16 cellular contexts compared by ENCODE assay signal in the genomic region with DNA sequence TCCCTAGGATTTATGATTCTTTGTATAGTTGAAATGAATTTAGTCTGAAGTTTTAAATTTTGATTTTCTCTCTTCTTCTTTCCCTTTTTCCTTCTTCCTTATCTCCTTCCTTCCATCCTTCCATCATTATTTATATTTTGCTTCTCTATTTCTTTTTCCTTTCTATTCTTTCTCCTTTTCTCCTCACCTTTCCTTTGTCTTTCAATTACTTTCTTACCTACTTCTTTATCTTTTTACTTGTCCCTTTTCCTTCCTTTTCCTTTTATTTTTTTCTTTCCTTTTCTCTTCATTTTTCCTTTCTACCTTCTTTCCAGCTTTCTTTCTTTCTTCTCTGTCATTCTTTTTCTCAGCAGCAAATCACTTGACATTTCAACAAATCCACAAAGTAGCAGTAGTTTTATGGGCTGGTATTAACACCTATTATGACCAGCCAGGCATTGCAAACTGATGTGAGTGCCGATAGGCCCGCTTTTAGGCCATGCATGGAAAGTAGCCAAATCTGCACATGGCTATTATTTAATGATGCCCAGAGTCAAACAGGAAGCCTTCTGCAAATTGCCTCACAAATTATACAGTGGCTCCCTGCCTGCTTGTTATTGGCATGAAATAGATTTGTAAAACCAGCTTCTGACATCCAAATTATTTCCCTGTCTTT. TPM values are rescaled to one million over a fixed set of nuclear protein-coding genes. Genes with fewer than 3 reads are reported as not detected.
DNase-seq lines count a peak whose midpoint lies in the region; ATAC-seq and TF ChIP-seq lines count a peak whose summit lies in the region.
"Had no signal": no experiment of that assay in that cellular context is flagged by ENCODE, and none has a peak within 500 bp of the region (broad histone marks: within the 10 kb centered on the region; RNA-seq: fewer than 3 reads in every experiment).

No MANE protein-coding gene starts in this region.

- H3K4me1 Mint-ChIP-seq in central memory CD8-positive, alpha-beta T cell = peaks cover 15% of the 10 kb centered on the region

- H3K27ac Mint-ChIP-seq in central memory CD8-positive, alpha-beta T cell (ENCODE audit: low read depth) = peak overlapping the region; percentile 17
- H3K27ac Mint-ChIP-seq: activated T-helper 17 cell treated with anti-CD3 and anti-CD28 coated beads, Interleukin-2, amount 50 U/mL, for 72 hours had no signal

- H2AK5ac ChIP-seq in neuronal stem cell (ENCODE audit: low read depth, low read length) = no peak overlapping the region

- H3K4me2 ChIP-seq in neuronal stem cell (ENCODE audit: insufficient read depth, low read length, poor library complexity, severe bottlenecking) = no peak overlapping the region
- H3K4me2 ChIP-seq: PC-9 had no signal

- no peak overlapping the region for H2BK12ac ChIP-seq in neuronal stem cell (ENCODE audit: low read length)

- no peak overlapping the region for H3K9ac ChIP-seq in neuronal stem cell (ENCODE audit: low read depth, low read length, poor library complexity)

- H2BK5ac ChIP-seq in neuronal stem cell (ENCODE audit: low read length) = no peak overlapping the region

- no peak overlapping the region for H3K4me3 Mint-ChIP-seq in central memory CD8-positive, alpha-beta T cell
- H3K4me3 Mint-ChIP-seq: activated T-helper 17 cell treated with anti-CD3 and anti-CD28 coated beads, Interleukin-2, amount 50 U/mL, for 72 hours had no signal

- H3K36me3 ChIP-seq in neuronal stem cell (replicated peaks in 1 of 2; ENCODE audit: control insufficient read depth in 2 of 2, insufficient read depth in 2 of 2, low read length in 2 of 2) = no peaks in the 10 kb centered on the region
- no peaks in the 10 kb centered on the region for H3K36me3 ChIP-seq in aorta (ENCODE audit: control insufficient read depth in 1 of 2, insufficient read depth in 2 of 2, low read length in 1 of 2)

- no peak overlapping the region for H2BK120ac ChIP-seq in neuronal stem cell (ENCODE audit: low read depth, low read length)

- H3K27ac ChIP-seq in neuronal stem cell (replicated peaks; ENCODE audit: low read length) (no peak overlapping the region), aorta (ENCODE audit: low read depth in 1 of 2, low read length in 2 of 2) (no peak overlapping the region)
- H3K27ac ChIP-seq: PC-9 had no signal

- H4K8ac ChIP-seq in neuronal stem cell (ENCODE audit: low read depth, low read length) = no peak overlapping the region

- H4K91ac ChIP-seq in neuronal stem cell (ENCODE audit: low read depth, low read length, poor library complexity) = no peak overlapping the region

- no peak for ATAC-seq in central memory CD8-positive, alpha-beta T cell (replicated peaks; ENCODE audit: extremely low read depth, poor library complexity, severe bottlenecking)
- no peak for ATAC-seq in aorta (ENCODE audit: low FRiP score)
- ATAC-seq: activated T-helper 17 cell treated with anti-CD3 and anti-CD28 coated beads, Interleukin-2, amount 50 U/mL, for 72 hours; left colon had no signal

- no peaks in the 10 kb centered on the region for H3K9me3 ChIP-seq in neuronal stem cell (replicated peaks in 1 of 2; ENCODE audit: control insufficient read depth in 2 of 2, insufficient read depth in 1 of 2, low read depth in 1 of 2, low read length in 2 of 2)
- no peaks in the 10 kb centered on the region for H3K9me3 ChIP-seq in aorta (ENCODE audit: control insufficient read depth, low read length)
- H3K9me3 ChIP-seq: Caco-2 had no signal

- no peak overlapping the region for H3K4me3 ChIP-seq in HFF-Myc (replicated peaks; ENCODE audit: low read depth, low read length)
- no peak overlapping the region for H3K4me3 ChIP-seq in neuronal stem cell (ENCODE audit: low read length in 2 of 2)
- H3K4me3 ChIP-seq in aorta (ENCODE audit: low read length in 2 of 2) = no peak overlapping the region
- H3K4me3 ChIP-seq: PC-9 had no signal

- H3K4me1 ChIP-seq in neuronal stem cell (ENCODE audit: control insufficient read depth in 2 of 2, insufficient read depth in 1 of 2, low read depth in 1 of 2, low read length in 2 of 2) (peaks cover 0 to 6% of the 10 kb centered on the region in 2 donors), aorta (ENCODE audit: control insufficient read depth in 1 of 2, insufficient read depth in 2 of 2, low read length in 2 of 2) (no peaks in the 10 kb centered on the region)
- H3K4me1 ChIP-seq: Caco-2 had no signal

- no peaks in the 10 kb centered on the region for H3K9me3 Mint-ChIP-seq in central memory CD8-positive, alpha-beta T cell
- H3K9me3 Mint-ChIP-seq: activated T-helper 17 cell treated with anti-CD3 and anti-CD28 coated beads, Interleukin-2, amount 50 U/mL, for 72 hours had no signal

- no peak overlapping the region for H3K18ac ChIP-seq in neuronal stem cell (ENCODE audit: low read length)

- H2BK15ac ChIP-seq in neuronal stem cell (ENCODE audit: low read length) = no peak overlapping the region

- no peak overlapping the region for H2AFZ ChIP-seq in neuronal stem cell (ENCODE audit: low read length)
- H2AFZ ChIP-seq: PC-9 had no signal

- no peak for TF ChIP-seq CTCF in HFF-Myc (IDR thresholded peaks at IDR 0.05; ENCODE audit: low read depth, low read length, missing control alignments)

- no peaks in the 10 kb centered on the region for H3K79me1 ChIP-seq in neuronal stem cell (ENCODE audit: low read depth, low read length)

- H3K23ac ChIP-seq in neuronal stem cell (ENCODE audit: low read depth, low read length, poor library complexity) = no peak overlapping the region

- no peaks in the 10 kb centered on the region for H3K27me3 ChIP-seq in neuronal stem cell (ENCODE audit: control insufficient read depth in 3 of 3, insufficient read depth in 3 of 3, low read depth in 1 of 3, low read length in 3 of 3)
- no peaks in the 10 kb centered on the region for H3K27me3 ChIP-seq in aorta (ENCODE audit: control insufficient read depth in 1 of 2, insufficient read depth in 2 of 2, low read length in 1 of 2)

- no peaks in the 10 kb centered on the region for H3K27me3 Mint-ChIP-seq in central memory CD8-positive, alpha-beta T cell
- H3K27me3 Mint-ChIP-seq: activated T-helper 17 cell treated with anti-CD3 and anti-CD28 coated beads, Interleukin-2, amount 50 U/mL, for 72 hours had no signal

- intact Hi-C loops in aorta (cut with DNase I) = no loop called here

- peak; percentile 73 for DNase-seq in COR-L47 (lab: John Stamatoyannopoulos, UW)
- peak; percentile 17 for DNase-seq in HFF-Myc (ENCODE audit: extremely low read depth, low read depth)
- DNase-seq in NCI-H2196 treated with DMSO at 0.1 percent for 48 hours (lab: John Stamatoyannopoulos, UW; ENCODE audit: unreplicated experiment) = peak; percentile 68
- no peak for DNase-seq in central memory CD8-positive, alpha-beta T cell (ENCODE audit: low spot score in 2 of 2)
- no peak for DNase-seq in neuronal stem cell (ENCODE audit: low spot score)
- DNase-seq in NCI-H345 (lab: John Stamatoyannopoulos, UW) = no peak
- DNase-seq in stimulated activated CD4-positive, alpha-beta T cell treated with anti-CD3 and anti-CD28 coated beads, Interleukin-15, amount 100 ng/mL, for 24 hours = no peak
- no peak for DNase-seq in aorta
- DNase-seq: Caco-2; foreskin melanocyte; left colon; MM.1S; NCI-H510A; PC-9; stimulated activated CD4-positive, alpha-beta T cell treated with anti-CD3 and anti-CD28 coated beads, Interleukin-4, amount 100 ng/mL, for 4 hours had no signal

- H3K14ac ChIP-seq in neuronal stem cell (ENCODE audit: low read length) = no peak overlapping the region

- no CpG with 5 or more reads among the region's 2 CpGs for WGBS in neuronal stem cell (ENCODE audit: extremely low coverage in 2 of 2, insufficient read length in 2 of 2, insufficient replicate concordance in 1 of 2), 2 donors
- 75 to 76% methylated on average over 2 of the region's 2 CpGs for WGBS in aorta, 2 donors

- H3K4ac ChIP-seq in neuronal stem cell (ENCODE audit: low read length) = no peak overlapping the region

- H3K36me3 Mint-ChIP-seq in central memory CD8-positive, alpha-beta T cell (ENCODE audit: insufficient read depth) = peaks cover 2% of the 10 kb centered on the region

RNA-seq across cellular contexts. Expression of gene NR3C1, which starts 37.1 kb away (rescaled TPM):
- polyA plus RNA-seq in neuronal stem cell (2013, experiment 1 of 2) = 0.38 TPM
- polyA plus RNA-seq in neuronal stem cell (2013, experiment 2 of 2) = 0.28 TPM
- total RNA-seq in aorta = 100 to 1,000 TPM in 1 of 2 donors, 10 to 100 TPM in 1; 61.2 to 105 TPM
- polyA plus RNA-seq in aorta = 10 to 100 TPM; 16.0 to 16.8 TPM

Comparison
In these comparisons a context has a peak if more than half of its experiments do, and no peak if none do; other contexts are left out.
1. DNase-seq: peak in COR-L47 (single experiment), HFF-Myc (single experiment) and NCI-H2196 treated with DMSO at 0.1 percent for 48 hours (single experiment); none in central memory CD8-positive, alpha-beta T cell (0 of 2), neuronal stem cell (single experiment), NCI-H345 (single experiment), stimulated activated CD4-positive, alpha-beta T cell treated with anti-CD3 and anti-CD28 coated beads, Interleukin-15, amount 100 ng/mL, for 24 hours (single experiment) and aorta (0 of 2).